11 cellular contexts compared by ENCODE assay signal in genomic region chr6:154653853-154654252, GRCh38.
DNase-seq lines count a peak whose midpoint lies in the region; ATAC-seq and TF ChIP-seq lines count a peak whose summit lies in the region.
"Had no signal": no experiment of that assay in that cellular context is flagged by ENCODE, and none has a peak within 500 bp of the region (broad histone marks: within the 10 kb centered on the region; RNA-seq: fewer than 3 reads in every experiment).

No MANE protein-coding gene starts in this region.

- no peaks in the 10 kb centered on the region for H3K27me3 Mint-ChIP-seq in activated CD4-positive, alpha-beta T cell treated with anti-CD3 and anti-CD28 coated beads, Interleukin-2, amount 10 ng/mL, durations not matched to agents 7 days and 5 days

- H3K36me3 Mint-ChIP-seq in activated CD4-positive, alpha-beta T cell treated with anti-CD3 and anti-CD28 coated beads, Interleukin-2, amount 10 ng/mL, durations not matched to agents 7 days and 5 days (ENCODE audit: low read depth): no peaks in the 10 kb centered on the region

- H3K36me3 ChIP-seq in heart right ventricle: no peaks in the 10 kb centered on the region
- H3K36me3 ChIP-seq in lower lobe of right lung: no peaks in the 10 kb centered on the region

- H3K9me3 ChIP-seq in heart right ventricle (no peaks in the 10 kb centered on the region), lower lobe of right lung (no peaks in the 10 kb centered on the region)
- H3K9me3 ChIP-seq: psoas muscle had no signal

- intact Hi-C loops in heart right ventricle (cut with DNase I) (loop anchor here in 1 of 10 donors (5.0 kb wide), 1 partner anchor 142 kb away; the partner anchor contains the start of gene CNKSR3), Right ventricle myocardium inferior (cut with DNase I) (no loop called here), lower lobe of right lung (cut with DNase I) (no loop called here)

- no peaks in the 10 kb centered on the region for H3K9me3 Mint-ChIP-seq in activated CD4-positive, alpha-beta T cell treated with anti-CD3 and anti-CD28 coated beads, Interleukin-2, amount 10 ng/mL, durations not matched to agents 7 days and 5 days

- no peak overlapping the region for H3K4me3 Mint-ChIP-seq in activated CD4-positive, alpha-beta T cell treated with anti-CD3 and anti-CD28 coated beads, Interleukin-2, amount 10 ng/mL, durations not matched to agents 7 days and 5 days

- DNase-seq in heart right ventricle: peak in 1 of 2 donors; percentile 25
- DNase-seq in Right ventricle myocardium inferior (ENCODE audit: missing footprints): no peak
- peak; percentile 97 for DNase-seq in dermis blood vessel endothelial cell
- DNase-seq in lower lobe of right lung: no peak
- no peak for DNase-seq in activated CD4-positive, alpha-beta T cell treated with anti-CD3 and anti-CD28 coated beads, Interleukin-2, amount 10 ng/mL, durations not matched to agents 7 days and 5 days
- no peak for DNase-seq in activated CD4-positive, alpha-beta T cell treated with anti-CD3 and anti-CD28 coated beads, Interleukin-2, amount 50 U/mL, for 1 hour
- DNase-seq in activated CD4-positive, alpha-beta T cell treated with anti-CD3 and anti-CD28 coated beads, Interleukin-2, amount 50 U/mL, for 4 hours: no peak
- DNase-seq: OCI-M1, psoas muscle, substantia nigra had no signal

- H3K27ac Mint-ChIP-seq in activated CD4-positive, alpha-beta T cell treated with anti-CD3 and anti-CD28 coated beads, Interleukin-2, amount 10 ng/mL, durations not matched to agents 7 days and 5 days: no peak overlapping the region

- H3K4me1 Mint-ChIP-seq in activated CD4-positive, alpha-beta T cell treated with anti-CD3 and anti-CD28 coated beads, Interleukin-2, amount 10 ng/mL, durations not matched to agents 7 days and 5 days: no peaks in the 10 kb centered on the region

- ATAC-seq in heart right ventricle (peak in 7 of 8 donors; percentile 60 to 89 (median 76)), Right ventricle myocardium inferior (no peak), lower lobe of right lung (peak; percentile 61 to 68), GM21528 (IDR thresholded peaks at IDR 0.05; ENCODE audit: low FRiP score, unreplicated experiment) (no peak)

- TF ChIP-seq CTCF in heart right ventricle (IDR thresholded peaks at IDR 0.05) (no peak), lower lobe of right lung (IDR thresholded peaks at IDR 0.05) (no peak)

- peaks cover 0 to 24% (median 10%) of the 10 kb centered on the region in 9 donors for H3K4me1 ChIP-seq in heart right ventricle
- peaks cover 28% of the 10 kb centered on the region for H3K4me1 ChIP-seq in lower lobe of right lung
- H3K4me1 ChIP-seq: psoas muscle had no signal

- H3K4me3 ChIP-seq in heart right ventricle: no peak overlapping the region
- peak overlapping the region; percentile 4 for H3K4me3 ChIP-seq in lower lobe of right lung
- H3K4me3 ChIP-seq: psoas muscle had no signal

- POLR2A ChIA-PET in activated CD4-positive, alpha-beta T cell treated with anti-CD3 and anti-CD28 coated beads, Interleukin-2, amount 10 ng/mL, durations not matched to agents 7 days and 5 days (lab: Charles Lee): no interaction called here

- WGBS in heart right ventricle, 2 donors: 36 to 44% methylated on average over 4 of the region's 4 CpGs

- H3K27me3 ChIP-seq in heart right ventricle (no peaks in the 10 kb centered on the region), lower lobe of right lung (ENCODE audit: low read depth) (no peaks in the 10 kb centered on the region)

- H3K27ac ChIP-seq in heart right ventricle (peak overlapping the region in 4 of 10 donors; percentile 27 to 66 (median 43)), lower lobe of right lung (peak overlapping the region; percentile 26)
- H3K27ac ChIP-seq: psoas muscle had no signal

- CTCF ChIA-PET in activated CD4-positive, alpha-beta T cell treated with anti-CD3 and anti-CD28 coated beads, Interleukin-2, amount 10 ng/mL, durations not matched to agents 7 days and 5 days (lab: Charles Lee): no interaction called here

Comparison
In these comparisons a context has a peak if more than half of its experiments do, and no peak if none do; other contexts are left out.
1. ATAC-seq: peak in heart right ventricle (7 of 8) and lower lobe of right lung (2 of 2); none in Right ventricle myocardium inferior (single experiment) and GM21528 (single experiment).